In the genomic region with DNA sequence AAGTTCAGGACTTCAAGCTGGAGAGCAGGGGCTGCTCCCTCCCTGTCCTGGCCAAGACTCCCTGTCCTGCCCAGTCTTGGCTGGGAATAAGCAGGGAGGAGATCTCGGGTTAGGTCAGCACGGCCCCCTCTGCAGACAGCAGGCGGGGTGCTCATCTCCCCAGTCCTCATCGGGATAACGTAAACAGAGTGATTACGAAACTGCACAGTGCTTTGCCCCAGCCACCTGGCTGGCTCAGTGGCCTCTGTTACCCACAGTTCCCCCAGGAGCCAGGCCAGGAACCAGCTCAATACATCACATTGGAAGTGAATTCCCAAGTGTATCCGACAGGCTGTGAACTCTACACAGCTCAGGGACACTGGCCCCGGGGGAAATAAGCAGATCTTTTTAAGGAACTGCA, we compare ENCODE assay signal across 26 cellular contexts. TPM values are rescaled to one million over a fixed set of nuclear protein-coding genes. Genes with fewer than 3 reads are reported as not detected.
DNase-seq lines count a peak whose midpoint lies in the region; ATAC-seq, FAIRE-seq and TF ChIP-seq lines count a peak whose summit lies in the region.
"Had no signal": no experiment of that assay in that cellular context is flagged by ENCODE, and none has a peak within 500 bp of the region (broad histone marks: within the 10 kb centered on the region; RNA-seq: fewer than 3 reads in every experiment).

No MANE protein-coding gene starts in this region.

- TF ChIP-seq RAD21 in HepG2 (CRISPR knock-in tag; IDR thresholded peaks at IDR 0.05): no peak

- H3K27ac ChIP-seq in GM23338 (ENCODE audit: low read depth): no peak overlapping the region
- H3K27ac ChIP-seq in WERI-Rb-1: peak overlapping the region; percentile 94
- no peak overlapping the region for H3K27ac ChIP-seq in HepG2 (ENCODE audit: extremely low read length, insufficient read depth, low read length)
- H3K27ac ChIP-seq in temporal lobe (ENCODE audit: low read depth, low read length): peak overlapping the region; percentile 81
- H3K27ac ChIP-seq: cardiac muscle cell, prostate gland, skin epidermis, transverse colon had no signal

- no peak for TF ChIP-seq POLR2A in HepG2 (IDR thresholded peaks at IDR 0.05; ENCODE audit: insufficient read depth in 1 of 2, low read depth in 2 of 2, low read length in 2 of 2)

- H3K27ac Mint-ChIP-seq in GM23338: no peak overlapping the region
- H3K27ac Mint-ChIP-seq in activated CD4-positive, alpha-beta memory T cell treated with anti-CD3 and anti-CD28 coated beads, Interleukin-2, amount 10 ng/mL, durations not matched to agents 7 days and 5 days: no peak overlapping the region
- H3K27ac Mint-ChIP-seq: activated T-cell treated with anti-CD3 and anti-CD28 coated beads, Interleukin-2, amount 50 U/mL, for 24 hours; CD4-positive, CD25-positive, alpha-beta regulatory T cell; stimulated activated naive CD8-positive, alpha-beta T cell treated with anti-CD3 and anti-CD28 coated beads, Interleukin-15, Interleukin-2, amounts not matched to agents 100 ng/mL and 50 ng/mL, for 24 hours had no signal

- H3F3A ChIP-seq in GM23338 (replicated peaks; ENCODE audit: low read depth): no peaks in the 10 kb centered on the region

- no peak overlapping the region for H3K4me3 ChIP-seq in GM23338
- H3K4me3 ChIP-seq in WERI-Rb-1 (ENCODE audit: low read depth, low read length): no peak overlapping the region
- no peak overlapping the region for H3K4me3 ChIP-seq in HepG2 (replicated peaks in 1 of 3; ENCODE audit: insufficient read depth in 1 of 3, low read depth in 2 of 3, low read length in 3 of 3)
- H3K4me3 ChIP-seq: cardiac muscle cell, prostate gland, skin epidermis, transverse colon had no signal

- H3K4me3 Mint-ChIP-seq in GM23338: no peak overlapping the region
- no peak overlapping the region for H3K4me3 Mint-ChIP-seq in activated CD4-positive, alpha-beta memory T cell treated with anti-CD3 and anti-CD28 coated beads, Interleukin-2, amount 10 ng/mL, durations not matched to agents 7 days and 5 days
- H3K4me3 Mint-ChIP-seq: activated T-cell treated with anti-CD3 and anti-CD28 coated beads, Interleukin-2, amount 50 U/mL, for 24 hours; CD4-positive, CD25-positive, alpha-beta regulatory T cell; stimulated activated naive CD8-positive, alpha-beta T cell treated with anti-CD3 and anti-CD28 coated beads, Interleukin-15, Interleukin-2, amounts not matched to agents 100 ng/mL and 50 ng/mL, for 24 hours had no signal

- ATAC-seq in GM23338 (peak; percentile 31), HepG2 (peak; percentile 54), GM21381 (IDR thresholded peaks at IDR 0.05; ENCODE audit: unreplicated experiment) (no peak)
- ATAC-seq: activated CD4-positive, CD25-positive, alpha-beta regulatory T cell treated with anti-CD3 and anti-CD28 coated beads, Interleukin-2, amount 50 U/mL, for 24 hours; HCT116 had no signal

- H3K27me3 ChIP-seq in GM23338 (ENCODE audit: insufficient read depth) (no peaks in the 10 kb centered on the region), WERI-Rb-1 (ENCODE audit: insufficient read depth, low read depth, severe bottlenecking) (no peaks in the 10 kb centered on the region), HepG2 (ENCODE audit: control insufficient read depth in 1 of 2, insufficient read depth in 2 of 2, low read length in 2 of 2) (peaks cover 6 to 28% of the 10 kb centered on the region in 2 experiments; a peak in 4 of 5 replicates)
- H3K27me3 ChIP-seq: cardiac muscle cell, transverse colon had no signal

- H3K36me3 Mint-ChIP-seq in GM23338 (ENCODE audit: low read depth): no peaks in the 10 kb centered on the region
- H3K36me3 Mint-ChIP-seq in activated CD4-positive, alpha-beta memory T cell treated with anti-CD3 and anti-CD28 coated beads, Interleukin-2, amount 10 ng/mL, durations not matched to agents 7 days and 5 days (ENCODE audit: low read depth): no peaks in the 10 kb centered on the region
- H3K36me3 Mint-ChIP-seq: CD4-positive, CD25-positive, alpha-beta regulatory T cell had no signal

- H2AFZ ChIP-seq in GM23338: no peak overlapping the region
- H2AFZ ChIP-seq in HepG2 (ENCODE audit: low read length): no peak overlapping the region

- H4K20me1 ChIP-seq in GM23338 (replicated peaks; ENCODE audit: insufficient read depth) (no peaks in the 10 kb centered on the region), HepG2 (ENCODE audit: insufficient read depth, low read length) (no peaks in the 10 kb centered on the region)

- H3K9me2 ChIP-seq in GM23338 (ENCODE audit: insufficient read depth): no peaks in the 10 kb centered on the region

- H3K9me3 ChIP-seq in WERI-Rb-1 (ENCODE audit: severe bottlenecking): no peaks in the 10 kb centered on the region
- H3K9me3 ChIP-seq in HepG2 (ENCODE audit: low read length): no peaks in the 10 kb centered on the region
- H3K9me3 ChIP-seq: prostate gland, transverse colon had no signal

- no peak for DNase-seq in GM23338 (ENCODE audit: low spot score)
- peak; percentile 53 for DNase-seq in WERI-Rb-1
- DNase-seq in HepG2 (ENCODE audit: low spot score): no peak
- DNase-seq in stimulated activated CD8-positive, alpha-beta memory T cell treated with anti-CD3 and anti-CD28 coated beads, Interleukin-4, amount 100 ng/mL, for 48 hours: no peak
- DNase-seq in activated CD4-positive, alpha-beta memory T cell treated with anti-CD3 and anti-CD28 coated beads, Interleukin-2, amount 10 ng/mL, durations not matched to agents 7 days and 5 days: no peak
- no peak for DNase-seq in 8988T
- DNase-seq: activated CD8-positive, alpha-beta memory T cell treated with anti-CD3 and anti-CD28 coated beads for 24 hours; activated naive CD4-positive, alpha-beta T cell treated with Interleukin-2 at 50 U/mL for 16 hours; activated T-cell treated with anti-CD3 and anti-CD28 coated beads, Interleukin-2, amount 50 U/mL, for 24 hours; CD4-positive, CD25-positive, alpha-beta regulatory T cell; NCI-H1417 treated with DMSO at 0.1 percent for 48 hours; RPMI8226; stimulated activated CD4-positive, alpha-beta T cell treated with anti-CD3 and anti-CD28 coated beads, Interleukin-2, amount 100 ng/mL, for 48 hours; T1000; transverse colon had no signal

- no peak for TF ChIP-seq EP300 in HepG2 (IDR thresholded peaks at IDR 0.05; ENCODE audit: low read depth in 2 of 2, low read length in 2 of 2)
- no peak for TF ChIP-seq EP300 in HepG2 (CRISPR knock-in tag; IDR thresholded peaks at IDR 0.05; ENCODE audit: borderline replicate concordance)

- CTCF ChIA-PET in HepG2 (lab: Yijun Ruan, JAX; ENCODE audit: low intra/inter-chr PET ratio, low total read pairs): no interaction called here
- CTCF ChIA-PET in activated CD4-positive, alpha-beta memory T cell treated with anti-CD3 and anti-CD28 coated beads, Interleukin-2, amount 10 ng/mL, durations not matched to agents 7 days and 5 days (lab: Charles Lee): no interaction called here

- 4% methylated on average over 5 of the region's 8 CpGs for WGBS in HepG2 (ENCODE audit: low lambda C conversion rate)

- peaks cover 5% of the 10 kb centered on the region; the same call in 2 of the 3 replicates for H3K4me1 Mint-ChIP-seq in GM23338
- peaks cover 16% of the 10 kb centered on the region for H3K4me1 Mint-ChIP-seq in activated CD4-positive, alpha-beta memory T cell treated with anti-CD3 and anti-CD28 coated beads, Interleukin-2, amount 10 ng/mL, durations not matched to agents 7 days and 5 days

- FAIRE-seq in HepG2 (lab: Jason Lieb, UNC): no peak

- TF ChIP-seq CTCF in GM23338 (conservative IDR thresholded peaks at IDR 0.05; ENCODE audit: low read depth in 2 of 2) (no peak), WERI-Rb-1 (IDR thresholded peaks at IDR 0.05; ENCODE audit: low read depth, low read length) (no peak), HepG2 (CRISPR knock-in tag; IDR thresholded peaks at IDR 0.05) (no peak)

- H3K9me3 Mint-ChIP-seq in GM23338: no peaks in the 10 kb centered on the region; the same call in 2 of the 3 replicates
- H3K9me3 Mint-ChIP-seq in activated CD4-positive, alpha-beta memory T cell treated with anti-CD3 and anti-CD28 coated beads, Interleukin-2, amount 10 ng/mL, durations not matched to agents 7 days and 5 days: no peaks in the 10 kb centered on the region
- H3K9me3 Mint-ChIP-seq: activated T-cell treated with anti-CD3 and anti-CD28 coated beads, Interleukin-2, amount 50 U/mL, for 24 hours; CD4-positive, CD25-positive, alpha-beta regulatory T cell; stimulated activated naive CD8-positive, alpha-beta T cell treated with anti-CD3 and anti-CD28 coated beads, Interleukin-15, Interleukin-2, amounts not matched to agents 100 ng/mL and 50 ng/mL, for 24 hours had no signal

- H3K79me2 ChIP-seq in GM23338 (replicated peaks; ENCODE audit: insufficient read depth) (no peaks in the 10 kb centered on the region), HepG2 (ENCODE audit: insufficient read depth, low read length) (no peaks in the 10 kb centered on the region)

- POLR2A ChIA-PET in HepG2 (lab: Yijun Ruan, JAX): no interaction called here
- POLR2A ChIA-PET in activated CD4-positive, alpha-beta memory T cell treated with anti-CD3 and anti-CD28 coated beads, Interleukin-2, amount 10 ng/mL, durations not matched to agents 7 days and 5 days (lab: Charles Lee): no interaction called here

- in situ Hi-C loops in HepG2 (cut with HindIII; ENCODE audit: extremely low pct_ligation_motif_present, low pct_unique_long_range_greater_than_20kb): no loop called here

- H3K4me2 ChIP-seq in GM23338 (no peak overlapping the region), HepG2 (ENCODE audit: low read depth, low read length) (no peak overlapping the region)

- intact Hi-C loops in HepG2 (cut with micrococcal nuclease; ENCODE audit: unreplicated experiment): no loop called here

- no peaks in the 10 kb centered on the region for H3K36me3 ChIP-seq in GM23338 (ENCODE audit: insufficient read depth)
- peaks cover 5% of the 10 kb centered on the region; the same call in 1 of the 2 replicates for H3K36me3 ChIP-seq in WERI-Rb-1
- no peaks in the 10 kb centered on the region for H3K36me3 ChIP-seq in HepG2 (replicated peaks in 1 of 2; ENCODE audit: control insufficient read depth in 1 of 2, insufficient read depth in 2 of 2, low read length in 2 of 2)
- H3K36me3 ChIP-seq: cardiac muscle cell, prostate gland, transverse colon had no signal

- H3K9ac ChIP-seq in HepG2 (ENCODE audit: insufficient read depth, low read depth, low read length): no peak overlapping the region

- H3K4me1 ChIP-seq in GM23338 (ENCODE audit: insufficient read depth) (no peaks in the 10 kb centered on the region), HepG2 (ENCODE audit: insufficient read depth, low read length) (no peaks in the 10 kb centered on the region)
- H3K4me1 ChIP-seq: prostate gland, transverse colon had no signal

- BruUV-seq in HepG2 (replicated peaks; lab: Mats Ljungman, UMichigan): no TSS peak

- peaks cover 4% of the 10 kb centered on the region for H3K27me3 Mint-ChIP-seq in GM23338 (ENCODE audit: insufficient read depth, low read depth, poor library complexity)
- peaks cover 10% of the 10 kb centered on the region for H3K27me3 Mint-ChIP-seq in activated CD4-positive, alpha-beta memory T cell treated with anti-CD3 and anti-CD28 coated beads, Interleukin-2, amount 10 ng/mL, durations not matched to agents 7 days and 5 days

RNA-seq across cellular contexts. Expression of a gene that starts 42.7 kb away (rescaled TPM):
- total RNA-seq in GM23338 (2014; rRNA removed; shearing (Covaris generic)): 5.9 and 7.9 TPM in 2 replicates
- polyA plus RNA-seq in GM23338 (2016; fragmentation: Nextera tagmentation; extraction: Ambion mirVana): 0.89 and 2.2 TPM in 2 replicates
- 0.81 and 1.6 TPM in 2 replicates for total RNA-seq in HepG2 (2016; rRNA removed; fragmentation: Illumina TruSeq; extraction: Trizol)
- 0.40 and 0.53 TPM in 2 replicates for total RNA-seq in HepG2 (2016; cell fraction: cytosol; rRNA removed; fragmentation: Illumina TruSeq; extraction: Trizol; ENCODE audit: low read depth)
- 0.82 and 1.2 TPM in 2 replicates for total RNA-seq in HepG2 (2016; cell fraction: insoluble cytoplasmic fraction; rRNA removed; fragmentation: Illumina TruSeq; extraction: Trizol)
- 0.83 and 1.3 TPM in 2 replicates for total RNA-seq in HepG2 (2016; cell fraction: membrane; rRNA removed; fragmentation: Illumina TruSeq; extraction: Trizol)
- 0.50 and 0.65 TPM in 2 replicates for total RNA-seq in HepG2 (2016; cell fraction: nucleus; rRNA removed; fragmentation: Illumina TruSeq; extraction: Trizol)
- 0.38 and 0.52 TPM in 2 replicates for polyA plus RNA-seq in HepG2 (2011; rRNA removed)
- polyA plus RNA-seq in HepG2 (2011; cell fraction: cytosol; rRNA removed): 0.43 and 0.56 TPM in 2 replicates
- 0.82 and 0.85 TPM in 2 replicates for polyA plus RNA-seq in HepG2 (2011; cell fraction: nucleus; rRNA removed)
- 0.79 and 0.97 TPM in 2 replicates for polyA plus RNA-seq in HepG2 (2012)
- polyA plus RNA-seq in HepG2 (2016; cell fraction: cytosol; fragmentation: Illumina TruSeq; extraction: Trizol; ENCODE audit: low read depth): 0.18 and 0.51 TPM in 2 replicates
- 0.80 and 0.87 TPM in 2 replicates for polyA plus RNA-seq in HepG2 (2016; cell fraction: insoluble cytoplasmic fraction; fragmentation: Illumina TruSeq; extraction: Trizol; ENCODE audit: low read depth)
- 0.63 and 0.69 TPM in 2 replicates for polyA plus RNA-seq in HepG2 (2016; cell fraction: membrane; fragmentation: Illumina TruSeq; extraction: Trizol; ENCODE audit: low read depth)
- 1.6 and 1.8 TPM in 2 replicates for polyA plus RNA-seq in HepG2 (2016; cell fraction: nucleus; fragmentation: Illumina TruSeq; extraction: Trizol; ENCODE audit: insufficient read depth, low read depth)
- 1.8 and 4.9 TPM in 2 replicates for polyA minus RNA-seq in HepG2 (2011; rRNA and poly(A)+ RNA removed; ENCODE audit: low replicate concordance)
- 0.49 and 1.8 TPM in 2 replicates for polyA minus RNA-seq in HepG2 (2011; cell fraction: cytosol; rRNA and poly(A)+ RNA removed)
- polyA minus RNA-seq in HepG2 (2011; cell fraction: nucleus; rRNA and poly(A)+ RNA removed): 0.26 and 0.75 TPM in 2 replicates
- total RNA-seq in temporal lobe: 5.7 TPM
- under 1 TPM; 0.18 to 0.55 TPM for total RNA-seq in activated CD4-positive, alpha-beta memory T cell treated with anti-CD3 and anti-CD28 coated beads, Interleukin-2, amount 10 ng/mL, durations not matched to agents 7 days and 5 days
- total RNA-seq: CD4-positive, CD25-positive, alpha-beta regulatory T cell had no signal
- polyA plus RNA-seq: AG04450; CD4-positive, CD25-positive, alpha-beta regulatory T cell had no signal

RNA-seq across cellular contexts. Expression of a gene that starts 45.5 kb away (rescaled TPM):
- 2.4 and 3.4 TPM in 2 replicates for total RNA-seq in GM23338 (2014; rRNA removed; shearing (Covaris generic))
- 1.5 and 2.0 TPM in 2 replicates for polyA plus RNA-seq in GM23338 (2016; fragmentation: Nextera tagmentation; extraction: Ambion mirVana)
- not detected in 2 replicates for total RNA-seq in HepG2 (2016; rRNA removed; fragmentation: Illumina TruSeq; extraction: Trizol)
- total RNA-seq in HepG2 (2016; cell fraction: cytosol; rRNA removed; fragmentation: Illumina TruSeq; extraction: Trizol; ENCODE audit: low read depth): not detected in 2 replicates
- total RNA-seq in HepG2 (2016; cell fraction: insoluble cytoplasmic fraction; rRNA removed; fragmentation: Illumina TruSeq; extraction: Trizol): not detected in 2 replicates
- not detected in 2 replicates for total RNA-seq in HepG2 (2016; cell fraction: membrane; rRNA removed; fragmentation: Illumina TruSeq; extraction: Trizol)
- total RNA-seq in HepG2 (2016; cell fraction: nucleus; rRNA removed; fragmentation: Illumina TruSeq; extraction: Trizol): not detected in 2 replicates
- not detected in 2 replicates for polyA plus RNA-seq in HepG2 (2011; rRNA removed)
- polyA plus RNA-seq in HepG2 (2011; cell fraction: cytosol; rRNA removed): not detected in 2 replicates
- polyA plus RNA-seq in HepG2 (2011; cell fraction: nucleus; rRNA removed): 0.03 TPM in 1 of 2 replicates, not detected in the other
- polyA plus RNA-seq in HepG2 (2012): not detected in 2 replicates
- not detected in 2 replicates for polyA plus RNA-seq in HepG2 (2016; cell fraction: cytosol; fragmentation: Illumina TruSeq; extraction: Trizol; ENCODE audit: low read depth)
- not detected in 2 replicates for polyA plus RNA-seq in HepG2 (2016; cell fraction: insoluble cytoplasmic fraction; fragmentation: Illumina TruSeq; extraction: Trizol; ENCODE audit: low read depth)
- polyA plus RNA-seq in HepG2 (2016; cell fraction: membrane; fragmentation: Illumina TruSeq; extraction: Trizol; ENCODE audit: low read depth): not detected in 2 replicates
- not detected in 2 replicates for polyA plus RNA-seq in HepG2 (2016; cell fraction: nucleus; fragmentation: Illumina TruSeq; extraction: Trizol; ENCODE audit: insufficient read depth, low read depth)
- 9.4 TPM in 1 of 2 replicates, not detected in the other for polyA minus RNA-seq in HepG2 (2011; rRNA and poly(A)+ RNA removed; ENCODE audit: low replicate concordance)
- polyA minus RNA-seq in HepG2 (2011; cell fraction: cytosol; rRNA and poly(A)+ RNA removed): not detected in 2 replicates
- 1.0 TPM in 1 of 2 replicates, not detected in the other for polyA minus RNA-seq in HepG2 (2011; cell fraction: nucleus; rRNA and poly(A)+ RNA removed)
- 11.3 TPM for total RNA-seq in temporal lobe
- total RNA-seq in activated CD4-positive, alpha-beta memory T cell treated with anti-CD3 and anti-CD28 coated beads, Interleukin-2, amount 10 ng/mL, durations not matched to agents 7 days and 5 days: not detected
- total RNA-seq: CD4-positive, CD25-positive, alpha-beta regulatory T cell; lung microvascular endothelial cell; MCF 10A had no signal
- polyA plus RNA-seq: AG04450; CD4-positive, CD25-positive, alpha-beta regulatory T cell had no signal

Comparison
In these comparisons a context has a peak if more than half of its experiments do, and no peak if none do; other contexts are left out.
1. H3K27ac ChIP-seq: peak in WERI-Rb-1 (single experiment) and temporal lobe (single experiment); none in GM23338 (single experiment) and HepG2 (single experiment).